In genomic region chr1:204153667-204154066, GRCh38 we compare ENCODE assay signal across 33 cellular contexts. TPM values are rescaled to one million over a fixed set of nuclear protein-coding genes. Genes with fewer than 3 reads are reported as not detected.
"Had no signal": no experiment of that assay in that cellular context is flagged by ENCODE, and none has a peak within 500 bp of the region (broad histone marks: within the 10 kb centered on the region; RNA-seq: fewer than 3 reads in every experiment).

No MANE protein-coding gene starts in this region.

- H3K27ac Mint-ChIP-seq: activated CD4-positive, alpha-beta memory T cell treated with anti-CD3 and anti-CD28 coated beads, Interleukin-2, amount 10 ng/mL, durations not matched to agents 7 days and 5 days; activated CD4-positive, alpha-beta T cell treated with anti-CD3 and anti-CD28 coated beads, Interleukin-2, amount 10 ng/mL, durations not matched to agents 24 days and 14 days; activated T-cell treated with anti-CD3 and anti-CD28 coated beads, Interleukin-2, amount 50 U/mL, for 24 hours; natural killer cell treated with Interleukin-12 subunit alpha and Interleukin-12 subunit beta and Interleukin-15 and Interleukin-18, amount 100 ng/mL, for 72 hours; stimulated activated memory B cell treated with anti-CD40 and anti-IgM and Interleukin-4, amounts not matched to agents 10 μg/mL and 1 μg/mL and 100 μg/mL, for 72 hours; stimulated activated naive CD8-positive, alpha-beta T cell treated with anti-CD3 and anti-CD28 coated beads, Interleukin-15, amount 100 ng/mL, for 72 hours had no signal

- H3K9me3 Mint-ChIP-seq: activated CD4-positive, alpha-beta memory T cell treated with anti-CD3 and anti-CD28 coated beads, Interleukin-2, amount 10 ng/mL, durations not matched to agents 7 days and 5 days; activated CD4-positive, alpha-beta T cell treated with anti-CD3 and anti-CD28 coated beads, Interleukin-2, amount 10 ng/mL, durations not matched to agents 24 days and 14 days; activated T-cell treated with anti-CD3 and anti-CD28 coated beads, Interleukin-2, amount 50 U/mL, for 24 hours; natural killer cell treated with Interleukin-12 subunit alpha and Interleukin-12 subunit beta and Interleukin-15 and Interleukin-18, amount 100 ng/mL, for 72 hours; stimulated activated memory B cell treated with anti-CD40 and anti-IgM and Interleukin-4, amounts not matched to agents 10 μg/mL and 1 μg/mL and 100 μg/mL, for 72 hours; stimulated activated naive CD8-positive, alpha-beta T cell treated with anti-CD3 and anti-CD28 coated beads, Interleukin-15, amount 100 ng/mL, for 72 hours had no signal

- DNase-seq: activated CD4-positive, alpha-beta memory T cell treated with anti-CD3 and anti-CD28 coated beads, Interleukin-2, amount 10 ng/mL, durations not matched to agents 7 days and 5 days; activated CD4-positive, alpha-beta T cell treated with anti-CD3 and anti-CD28 coated beads, Interleukin-2, amount 10 ng/mL, durations not matched to agents 24 days and 14 days; activated CD4-positive, CD25-positive, alpha-beta regulatory T cell treated with anti-CD3 and anti-CD28 coated beads, Interleukin-2, amount 50 U/mL, for 72 hours; activated CD8-positive, alpha-beta memory T cell treated with anti-CD3 and anti-CD28 coated beads, Interleukin-2, amount 50 U/mL, for 48 hours; activated gamma-delta T cell; activated naive CD4-positive, alpha-beta T cell treated with anti-CD3 and anti-CD28 coated beads, Interleukin-2, amount 50 U/mL, for 16 hours; activated T-cell treated with anti-CD3 and anti-CD28 coated beads, Interleukin-2, amount 50 U/mL, for 24 hours; anterior cingulate cortex; dorsolateral prefrontal cortex; effector memory CD4-positive, alpha-beta T cell; foreskin fibroblast; head of caudate nucleus; hippocampal formation; kidney glomerular epithelial cell; left lung; mucosa of descending colon; retina; stimulated activated CD4-positive, alpha-beta T cell treated with anti-CD3 and anti-CD28 coated beads, Interleukin-12 subunit alpha, Interleukin-12 subunit beta, amount 100 ng/mL, for 4 hours; stimulated activated CD4-positive, alpha-beta T cell treated with anti-CD3 and anti-CD28 coated beads, Interleukin-4, amount 100 ng/mL, for 4 hours; stimulated activated CD8-positive, alpha-beta memory T cell treated with anti-CD3 and anti-CD28 coated beads, Interleukin-4, amount 100 ng/mL, for 48 hours; stimulated activated naive CD8-positive, alpha-beta T cell treated with anti-CD3 and anti-CD28 coated beads, Interleukin-15, amount 100 ng/mL, for 72 hours; substantia nigra; T-helper 17 cell; T1000; upper lobe of left lung; WERI-Rb-1 had no signal

- H3K4me1 Mint-ChIP-seq: activated CD4-positive, alpha-beta T cell treated with anti-CD3 and anti-CD28 coated beads, Interleukin-2, amount 10 ng/mL, durations not matched to agents 24 days and 14 days had no signal

- ATAC-seq: left lung; mucosa of descending colon; natural killer cell treated with Interleukin-12 subunit alpha and Interleukin-12 subunit beta and Interleukin-15 and Interleukin-18, amount 100 ng/mL, for 72 hours; sciatic nerve; stimulated activated memory B cell treated with anti-CD40 and anti-IgM and Interleukin-4, amounts not matched to agents 10 μg/mL and 1 μg/mL and 100 μg/mL, for 72 hours; stimulated activated naive CD8-positive, alpha-beta T cell treated with anti-CD3 and anti-CD28 coated beads, Interleukin-15, amount 100 ng/mL, for 72 hours; T-helper 17 cell had no signal

- H3K36me3 Mint-ChIP-seq: natural killer cell treated with Interleukin-12 subunit alpha and Interleukin-12 subunit beta and Interleukin-15 and Interleukin-18, amount 100 ng/mL, for 72 hours; stimulated activated memory B cell treated with anti-CD40 and anti-IgM and Interleukin-4, amounts not matched to agents 10 μg/mL and 1 μg/mL and 100 μg/mL, for 72 hours had no signal

- H3K27me3 Mint-ChIP-seq: activated T-cell treated with anti-CD3 and anti-CD28 coated beads, Interleukin-2, amount 50 U/mL, for 24 hours had no signal

RNA-seq across cellular contexts. Expression of gene ETNK2, which starts 1.8 kb away (rescaled TPM):
- total RNA-seq: activated CD4-positive, alpha-beta T cell treated with anti-CD3 and anti-CD28 coated beads, Interleukin-2, amount 10 ng/mL, durations not matched to agents 24 days and 14 days had no signal

RNA-seq across cellular contexts. Expression of gene REN, which starts 12.5 kb away (rescaled TPM):
- total RNA-seq: activated CD4-positive, alpha-beta memory T cell treated with anti-CD3 and anti-CD28 coated beads, Interleukin-2, amount 10 ng/mL, durations not matched to agents 7 days and 5 days; activated CD4-positive, alpha-beta T cell treated with anti-CD3 and anti-CD28 coated beads, Interleukin-2, amount 10 ng/mL, durations not matched to agents 24 days and 14 days; myocyte; natural killer cell treated with Interleukin-12 subunit alpha and Interleukin-12 subunit beta and Interleukin-15 and Interleukin-18, amount 100 ng/mL, for 72 hours; sciatic nerve; T-helper 17 cell; vagina had no signal

RNA-seq across cellular contexts. Expression of gene KISS1, which starts 42.6 kb away (rescaled TPM):
- total RNA-seq: activated CD4-positive, alpha-beta memory T cell treated with anti-CD3 and anti-CD28 coated beads, Interleukin-2, amount 10 ng/mL, durations not matched to agents 7 days and 5 days; activated CD4-positive, alpha-beta T cell treated with anti-CD3 and anti-CD28 coated beads, Interleukin-2, amount 10 ng/mL, durations not matched to agents 24 days and 14 days; lung; mesenteric fat pad; natural killer cell treated with Interleukin-12 subunit alpha and Interleukin-12 subunit beta and Interleukin-15 and Interleukin-18, amount 100 ng/mL, for 72 hours; sciatic nerve; vagina had no signal
